9 cellular contexts compared by ENCODE assay signal in the genomic region with DNA sequence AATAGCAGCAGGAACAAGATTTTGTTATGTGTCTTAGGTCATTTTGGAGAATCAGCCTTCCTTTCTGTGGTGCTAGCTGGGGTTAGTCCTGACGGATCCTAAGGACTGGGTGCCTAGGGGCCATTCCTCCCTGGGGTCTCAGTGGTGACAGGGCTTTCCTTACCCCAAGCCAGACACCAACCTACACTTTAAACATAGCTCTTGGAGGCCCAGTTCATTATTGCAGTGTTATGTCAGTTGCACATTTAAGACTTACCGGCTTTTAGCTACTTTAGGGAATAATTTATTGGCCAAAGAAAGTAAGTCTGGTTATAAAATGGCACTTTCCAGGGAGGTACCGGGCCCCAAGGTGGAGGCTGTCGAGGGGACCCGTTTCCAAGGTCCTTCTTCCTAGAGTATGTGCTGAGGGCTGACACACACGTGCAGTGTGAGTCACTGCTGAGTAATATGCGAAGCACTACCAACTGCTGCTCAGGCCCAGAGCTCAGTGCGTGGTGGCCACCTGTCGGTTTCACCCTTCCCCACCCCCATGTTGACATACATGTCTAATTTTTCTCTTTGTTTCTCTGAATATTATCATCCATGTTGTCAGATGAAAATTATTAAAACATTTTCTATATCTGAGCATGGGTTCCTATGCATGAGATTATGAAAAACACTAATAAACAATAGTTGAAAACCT. TPM values are rescaled to one million over a fixed set of nuclear protein-coding genes. Genes with fewer than 3 reads are reported as not detected.
DNase-seq lines count a peak whose midpoint lies in the region; ATAC-seq and TF ChIP-seq lines count a peak whose summit lies in the region.
"Had no signal": no experiment of that assay in that cellular context is flagged by ENCODE, and none has a peak within 500 bp of the region (broad histone marks: within the 10 kb centered on the region; RNA-seq: fewer than 3 reads in every experiment).

No MANE protein-coding gene starts in this region.

- H3K36me3 ChIP-seq in Panc1 (ENCODE audit: control insufficient read depth, insufficient read depth, low read length) (peaks cover 35% of the 10 kb centered on the region), left ventricle myocardium inferior (peaks cover 38% of the 10 kb centered on the region)

- no TSS peak for BruUV-seq in Panc1 (replicated peaks; lab: Mats Ljungman, UMichigan)

- intact Hi-C loops in Panc1 (cut with micrococcal nuclease; ENCODE audit: unreplicated experiment) (no loop called here), left ventricle myocardium inferior (cut with micrococcal nuclease) (no loop called here)

- DNase-seq in NOMO-1 treated with DMSO at 0.1 percent for 48 hours (lab: John Stamatoyannopoulos, UW; ENCODE audit: unreplicated experiment) = peak; percentile 5
- no peak for DNase-seq in NOMO-1 treated with dmso at 0.1 percent for 144 hours (lab: John Stamatoyannopoulos, UW; ENCODE audit: unreplicated experiment)
- peak; percentile 82 for DNase-seq in Panc1 (ENCODE audit: low read depth, low spot score)
- DNase-seq in epithelial cell of prostate (ENCODE audit: low read depth, low spot score) = peak; percentile 64
- DNase-seq in stimulated activated CD8-positive, alpha-beta memory T cell treated with anti-CD3 and anti-CD28 coated beads, Interleukin-7, amount 100 ng/mL, for 4 hours (ENCODE audit: low read depth in 2 of 2) = peak; percentile 7 to 21
- DNase-seq in left ventricle myocardium inferior = no peak
- DNase-seq in mesenteric fat pad (ENCODE audit: low spot score) = no peak
- DNase-seq: activated naive CD8-positive, alpha-beta T cell treated with anti-CD3 and anti-CD28 coated beads, Interleukin-2, amount 10 ng/mL, durations not matched to agents 7 days and 5 days had no signal

- peak; percentile 96 for ATAC-seq in HG02763 (IDR thresholded peaks at IDR 0.05; ENCODE audit: unreplicated experiment)
- ATAC-seq in Panc1 = peak; percentile 100

- no peaks in the 10 kb centered on the region for H3K27me3 ChIP-seq in Panc1 (ENCODE audit: control insufficient read depth, insufficient read depth, low read length)
- no peaks in the 10 kb centered on the region for H3K27me3 ChIP-seq in left ventricle myocardium inferior (ENCODE audit: low read depth)

- POLR2A ChIA-PET in Panc1 (lab: Charles Lee) = interaction anchor here (0.7 kb wide), 1 partner anchor 517 kb away, joined by 3 read pairs; no protein-coding TSS in a partner anchor

- H3K4me1 ChIP-seq in Panc1 (ENCODE audit: control insufficient read depth, insufficient read depth, low read length) (peaks cover 13% of the 10 kb centered on the region), left ventricle myocardium inferior (peaks cover 12% of the 10 kb centered on the region)

- peak; percentile 36; the same call in 1 of the 2 replicates for TF ChIP-seq CTCF in Panc1 (IDR thresholded peaks at IDR 0.05)
- no peak for TF ChIP-seq CTCF in left ventricle myocardium inferior (IDR thresholded peaks at IDR 0.05; ENCODE audit: borderline replicate concordance)

- H3K27ac ChIP-seq in Panc1 (ENCODE audit: low read length) (peak overlapping the region; percentile 67), epithelial cell of prostate (peak overlapping the region; percentile 28), left ventricle myocardium inferior (replicated peaks) (no peak overlapping the region)

- CTCF ChIA-PET in Panc1 (lab: Charles Lee) = interaction anchor here (0.6 to 1.1 kb wide), 3 partner anchors 19 to 101 kb away, joined by 3 to 4 read pairs (median 4); no protein-coding TSS in a partner anchor

- in situ Hi-C loops in Panc1 (cut with HindIII; ENCODE audit: low pct_unique_long_range_greater_than_20kb, low sequenced_read_pairs) = no loop called here

- H3K9me3 ChIP-seq in Panc1 (ENCODE audit: control insufficient read depth, insufficient read depth, low read depth, low read length) = no peaks in the 10 kb centered on the region
- H3K9me3 ChIP-seq in left ventricle myocardium inferior (replicated peaks) = no peaks in the 10 kb centered on the region

- H3K4me3 ChIP-seq in Panc1 (ENCODE audit: low read depth in 2 of 2, low read length in 2 of 2) = no peak overlapping the region
- H3K4me3 ChIP-seq in left ventricle myocardium inferior = no peak overlapping the region

RNA-seq across cellular contexts. Expression of a gene that starts 37.0 kb away (rescaled TPM):
- total RNA-seq in Panc1 (2021; ENCODE audit: unreplicated experiment) = 4.7 TPM
- polyA plus RNA-seq in Panc1 (2012; ENCODE audit: insufficient read length) = 4.9 TPM
- total RNA-seq in left ventricle myocardium inferior = 0.69 TPM
- total RNA-seq in mesenteric fat pad = 18.0 TPM

Comparison
In these comparisons a context has a peak if more than half of its experiments do, and no peak if none do; other contexts are left out.
1. DNase-seq: peak in NOMO-1 treated with DMSO at 0.1 percent for 48 hours (single experiment), Panc1 (single experiment), epithelial cell of prostate (single experiment) and stimulated activated CD8-positive, alpha-beta memory T cell treated with anti-CD3 and anti-CD28 coated beads, Interleukin-7, amount 100 ng/mL, for 4 hours (2 of 2); none in NOMO-1 treated with dmso at 0.1 percent for 144 hours (single experiment), left ventricle myocardium inferior (single experiment) and mesenteric fat pad (single experiment).